Comparison of ENCODE assay signal across 18 cellular contexts in the genomic region with DNA sequence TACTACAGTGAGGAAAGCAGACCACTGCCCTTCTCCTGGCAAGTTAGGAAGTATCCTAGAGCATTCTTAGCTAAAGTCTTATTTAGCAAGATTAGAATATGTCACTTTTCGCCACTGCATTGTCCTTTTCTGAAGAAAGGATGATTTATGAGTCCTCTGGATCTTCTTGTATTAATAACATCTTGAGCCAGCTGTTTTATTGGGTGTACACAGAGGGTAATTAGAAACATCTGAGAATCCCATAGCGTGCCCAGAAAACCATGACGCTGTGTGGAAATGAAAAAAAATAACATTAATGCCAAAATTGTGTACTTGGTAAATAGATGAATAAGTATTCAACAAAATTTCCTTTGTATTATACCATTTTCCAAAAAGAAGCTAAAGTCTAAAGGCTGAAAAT.
DNase-seq lines count a peak whose midpoint lies in the region; ATAC-seq and TF ChIP-seq lines count a peak whose summit lies in the region.
"Had no signal": no experiment of that assay in that cellular context is flagged by ENCODE, and none has a peak within 500 bp of the region (broad histone marks: within the 10 kb centered on the region; RNA-seq: fewer than 3 reads in every experiment).

No MANE protein-coding gene starts in this region.

- peak overlapping the region; percentile 55 for H3K27ac Mint-ChIP-seq in chondrocyte (ENCODE audit: unreplicated experiment)
- no peak overlapping the region for H3K27ac Mint-ChIP-seq in stimulated activated effector memory CD8-positive, alpha-beta T cell treated with anti-CD3 and anti-CD28 coated beads, Interleukin-12 subunit alpha, Interleukin-12 subunit beta, amount 100 ng/mL, for 72 hours
- H3K27ac Mint-ChIP-seq: activated naive CD8-positive, alpha-beta T cell; activated T-cell treated with anti-CD3 and anti-CD28 coated beads, Interleukin-2, amount 50 U/mL, for 24 hours; immature natural killer cell; stimulated activated memory B cell treated with anti-CD40 and anti-IgM and Interleukin-4, amounts not matched to agents 10 μg/mL and 1 μg/mL and 100 μg/mL, for 72 hours had no signal

- no peaks in the 10 kb centered on the region for H3K9me3 Mint-ChIP-seq in chondrocyte (ENCODE audit: low read depth)
- H3K9me3 Mint-ChIP-seq in stimulated activated effector memory CD8-positive, alpha-beta T cell treated with anti-CD3 and anti-CD28 coated beads, Interleukin-12 subunit alpha, Interleukin-12 subunit beta, amount 100 ng/mL, for 72 hours = no peaks in the 10 kb centered on the region
- H3K9me3 Mint-ChIP-seq: activated T-cell treated with anti-CD3 and anti-CD28 coated beads, Interleukin-2, amount 50 U/mL, for 24 hours had no signal

- DNase-seq in BJ (ENCODE audit: low read depth) (peak; percentile 54), chondrocyte (ENCODE audit: low spot score) (no peak), left cardiac atrium (no peak), kidney glomerular epithelial cell (lab: John Stamatoyannopoulos, UW) (no peak), NOMO-1 (lab: John Stamatoyannopoulos, UW; ENCODE audit: unreplicated experiment in 2 of 2) (no peak)
- DNase-seq in stimulated activated effector memory CD8-positive, alpha-beta T cell treated with anti-CD3 and anti-CD28 coated beads, Interleukin-12 subunit alpha, Interleukin-12 subunit beta, amount 100 ng/mL, for 72 hours (ENCODE audit: low spot score in 2 of 2) = no peak
- DNase-seq: activated CD4-positive, alpha-beta T cell treated with anti-CD3 and anti-CD28 coated beads, Interleukin-2, amount 50 U/mL, for 4 hours; activated T-cell treated with anti-CD3 and anti-CD28 coated beads, Interleukin-2, amount 50 U/mL, for 24 hours; effector memory CD4-positive, alpha-beta T cell; immature natural killer cell; NCI-H446 had no signal

- CTCF ChIA-PET in BJ (lab: Yijun Ruan, JAX) = interaction anchor here (1.1 kb wide), 1 partner anchor 14 kb away, joined by 3 read pairs; no protein-coding TSS in a partner anchor

- H3K9ac ChIP-seq in skeletal muscle tissue (ENCODE audit: low read depth in 1 of 3, low read length in 3 of 3) = no peak overlapping the region
- H3K9ac ChIP-seq: KMS-11 had no signal

- H3K4me3 Mint-ChIP-seq in chondrocyte (ENCODE audit: unreplicated experiment) = no peak overlapping the region
- no peak overlapping the region for H3K4me3 Mint-ChIP-seq in stimulated activated effector memory CD8-positive, alpha-beta T cell treated with anti-CD3 and anti-CD28 coated beads, Interleukin-12 subunit alpha, Interleukin-12 subunit beta, amount 100 ng/mL, for 72 hours
- H3K4me3 Mint-ChIP-seq: activated naive CD8-positive, alpha-beta T cell; activated T-cell treated with anti-CD3 and anti-CD28 coated beads, Interleukin-2, amount 50 U/mL, for 24 hours; immature natural killer cell; stimulated activated memory B cell treated with anti-CD40 and anti-IgM and Interleukin-4, amounts not matched to agents 10 μg/mL and 1 μg/mL and 100 μg/mL, for 72 hours had no signal

- H3K36me3 ChIP-seq in BJ (ENCODE audit: control insufficient read depth, insufficient read depth, low read length) (no peaks in the 10 kb centered on the region), skeletal muscle tissue (ENCODE audit: control insufficient read depth in 3 of 3, insufficient read depth in 3 of 3, low read length in 3 of 3) (no peaks in the 10 kb centered on the region)

- ATAC-seq in left cardiac atrium = peak; percentile 25 to 75
- no peak for ATAC-seq in GM21737 (IDR thresholded peaks at IDR 0.05; ENCODE audit: unreplicated experiment)
- ATAC-seq in stimulated activated effector memory CD8-positive, alpha-beta T cell treated with anti-CD3 and anti-CD28 coated beads, Interleukin-12 subunit alpha, Interleukin-12 subunit beta, amount 100 ng/mL, for 72 hours = no peak
- ATAC-seq: stimulated activated memory B cell treated with anti-CD40 and anti-IgM and Interleukin-4, amounts not matched to agents 10 μg/mL and 1 μg/mL and 100 μg/mL, for 72 hours had no signal

- H3K27me3 Mint-ChIP-seq in chondrocyte (ENCODE audit: low read depth) = no peaks in the 10 kb centered on the region
- H3K27me3 Mint-ChIP-seq: stimulated activated memory B cell treated with anti-CD40 and anti-IgM and Interleukin-4, amounts not matched to agents 10 μg/mL and 1 μg/mL and 100 μg/mL, for 72 hours had no signal

- POLR2A ChIA-PET in BJ (lab: Charles Lee) = no interaction called here

- no peaks in the 10 kb centered on the region for H3K9me3 ChIP-seq in skeletal muscle tissue (ENCODE audit: control insufficient read depth in 3 of 3, low read length in 3 of 3)

- H3K27ac ChIP-seq in skeletal muscle tissue (ENCODE audit: low read depth, low read length) = peak overlapping the region; percentile 19
- H3K27ac ChIP-seq: cardiac muscle cell, KMS-11 had no signal

- peaks cover 44% of the 10 kb centered on the region for H3K36me3 Mint-ChIP-seq in chondrocyte (ENCODE audit: low read depth)
- H3K36me3 Mint-ChIP-seq in stimulated activated effector memory CD8-positive, alpha-beta T cell treated with anti-CD3 and anti-CD28 coated beads, Interleukin-12 subunit alpha, Interleukin-12 subunit beta, amount 100 ng/mL, for 72 hours = no peaks in the 10 kb centered on the region
- H3K36me3 Mint-ChIP-seq: activated naive CD8-positive, alpha-beta T cell; immature natural killer cell; stimulated activated memory B cell treated with anti-CD40 and anti-IgM and Interleukin-4, amounts not matched to agents 10 μg/mL and 1 μg/mL and 100 μg/mL, for 72 hours had no signal

- peaks cover 85% of the 10 kb centered on the region for H3K4me1 Mint-ChIP-seq in chondrocyte (ENCODE audit: low read depth)
- H3K4me1 Mint-ChIP-seq in stimulated activated effector memory CD8-positive, alpha-beta T cell treated with anti-CD3 and anti-CD28 coated beads, Interleukin-12 subunit alpha, Interleukin-12 subunit beta, amount 100 ng/mL, for 72 hours = no peaks in the 10 kb centered on the region
- H3K4me1 Mint-ChIP-seq: immature natural killer cell; stimulated activated memory B cell treated with anti-CD40 and anti-IgM and Interleukin-4, amounts not matched to agents 10 μg/mL and 1 μg/mL and 100 μg/mL, for 72 hours had no signal

- peaks cover 3 to 17% (median 14%) of the 10 kb centered on the region in 3 donors for H3K4me1 ChIP-seq in skeletal muscle tissue (ENCODE audit: control insufficient read depth in 3 of 3, insufficient read depth in 3 of 3, low read length in 3 of 3)

- intact Hi-C loops in left cardiac atrium (cut with DNase I) = no loop called here

- TF ChIP-seq CTCF in BJ (IDR thresholded peaks at IDR 0.05; ENCODE audit: insufficient read depth, low read depth, low read length) (no peak), chondrocyte (IDR thresholded peaks at IDR 0.05) (no peak)

- no peaks in the 10 kb centered on the region for H3K27me3 ChIP-seq in BJ (ENCODE audit: control insufficient read depth, insufficient read depth, low read length)
- H3K27me3 ChIP-seq in skeletal muscle tissue (ENCODE audit: control insufficient read depth in 3 of 3, insufficient read depth in 3 of 3, low read length in 3 of 3) = no peaks in the 10 kb centered on the region
- H3K27me3 ChIP-seq: cardiac muscle cell had no signal

- no peak overlapping the region for H3K4me3 ChIP-seq in BJ (ENCODE audit: low read depth, low read length)
- no peak overlapping the region for H3K4me3 ChIP-seq in skeletal muscle tissue (ENCODE audit: low read length in 3 of 3)
- H3K4me3 ChIP-seq: cardiac muscle cell, skin epidermis had no signal

Comparison
In these comparisons a context has a peak if more than half of its experiments do, and no peak if none do; other contexts are left out.
1. ATAC-seq: peak in left cardiac atrium (2 of 2); none in GM21737 (single experiment) and stimulated activated effector memory CD8-positive, alpha-beta T cell treated with anti-CD3 and anti-CD28 coated beads, Interleukin-12 subunit alpha, Interleukin-12 subunit beta, amount 100 ng/mL, for 72 hours (single experiment).